ENCODE assay signal across 8 cellular contexts in genomic region chr19:17511724-17512573, GRCh38. TPM values are rescaled to one million over a fixed set of nuclear protein-coding genes. Genes with fewer than 3 reads are reported as not detected.
DNase-seq lines count a peak whose midpoint lies in the region; ATAC-seq and TF ChIP-seq lines count a peak whose summit lies in the region.

No MANE protein-coding gene starts in this region.

- H3K4me1 ChIP-seq in duodenal mucosa (ENCODE audit: control insufficient read depth in 1 of 2, insufficient read depth in 2 of 2, low read length in 2 of 2) (peaks cover 8 to 20% of the 10 kb centered on the region in 2 donors), lung (ENCODE audit: control insufficient read depth in 2 of 2, insufficient read depth in 2 of 2, low read length in 2 of 2) (peaks cover 0 to 10% of the 10 kb centered on the region in 2 donors)

- DNase-seq in AG20443 (ENCODE audit: low spot score) (peak; percentile 83), NCI-H69 (lab: John Stamatoyannopoulos, UW) (peak; percentile 85), lung (ENCODE audit: low spot score) (peak; percentile 86)
- peak; percentile 75 to 78 for DNase-seq in activated CD4-positive, alpha-beta T cell treated with anti-CD3 and anti-CD28 coated beads, Interleukin-2, amount 50 U/mL, for 4 hours
- peak; percentile 50 to 84 (median 69) for DNase-seq in stimulated activated CD4-positive, alpha-beta T cell treated with anti-CD3 and anti-CD28 coated beads, TNF-alpha, amount 100 ng/mL, for 24 hours (ENCODE audit: low read depth in 3 of 3)

- peak overlapping the region; percentile 72 to 97 for H3K9ac ChIP-seq in duodenal mucosa (ENCODE audit: low read depth in 1 of 2, low read length in 2 of 2)

- H3K9me3 ChIP-seq in duodenal mucosa (ENCODE audit: control insufficient read depth in 1 of 2, low read length in 2 of 2) (no peaks in the 10 kb centered on the region), lung (ENCODE audit: control insufficient read depth in 2 of 2, insufficient read depth in 1 of 2, low read length in 1 of 2) (peaks cover 0 to under 1% of the 10 kb centered on the region in 2 donors)

- 0 to 1% methylated on average over 74 to 82 of the region's 82 CpGs for WGBS in lung, 2 donors

- H3K36me3 ChIP-seq in duodenal mucosa (ENCODE audit: control insufficient read depth in 1 of 2, insufficient read depth in 2 of 2, low read length in 2 of 2) (peaks cover 0 to 7% of the 10 kb centered on the region in 2 donors), lung (ENCODE audit: control insufficient read depth in 2 of 2, insufficient read depth in 2 of 2, low read length in 2 of 2) (peaks cover 0 to 6% of the 10 kb centered on the region in 2 donors)

- TF ChIP-seq CTCF in lung (IDR thresholded peaks at IDR 0.05; ENCODE audit: control extremely low read depth, extremely low read depth): no peak

- no peaks in the 10 kb centered on the region for H3K27me3 ChIP-seq in duodenal mucosa (ENCODE audit: control insufficient read depth in 1 of 2, insufficient read depth in 2 of 2, low read length in 2 of 2)
- no peaks in the 10 kb centered on the region for H3K27me3 ChIP-seq in lung (ENCODE audit: control insufficient read depth, insufficient read depth)

- peak overlapping the region; percentile 80 to 91 for H3K4me3 ChIP-seq in duodenal mucosa (ENCODE audit: low read depth in 1 of 2, low read length in 2 of 2)
- H3K4me3 ChIP-seq in lung: peak overlapping the region; percentile 93

- peak overlapping the region; percentile 99 for H3K27ac ChIP-seq in duodenal mucosa (ENCODE audit: low read depth, low read length)
- H3K27ac ChIP-seq in lung (ENCODE audit: low read depth in 1 of 2, low read length in 1 of 2): peak overlapping the region; percentile 98 to 99

- peak; percentile 47 for ATAC-seq in GM18873 (IDR thresholded peaks at IDR 0.05; ENCODE audit: low FRiP score, unreplicated experiment)
- ATAC-seq in HG03135 (IDR thresholded peaks at IDR 0.05; ENCODE audit: unreplicated experiment): peak; percentile 54
- ATAC-seq in lung (ENCODE audit: insufficient read depth, low FRiP score): peak; percentile 82

RNA-seq across cellular contexts. Expression of gene PGLS, which starts 0.5 kb away (rescaled TPM):
- 100 to 1,000 TPM in 1 of 2 donors, 10 to 100 TPM in 1; 63.2 to 109 TPM for total RNA-seq in lung
- polyA plus RNA-seq in lung: 100 to 1,000 TPM; 107 to 122 TPM

RNA-seq across cellular contexts. Expression of gene SLC27A1, which starts 41.6 kb away (rescaled TPM):
- total RNA-seq in lung: 10 to 100 TPM; 25.4 to 26.9 TPM
- polyA plus RNA-seq in lung: 10 to 100 TPM; 12.2 to 15.8 TPM

RNA-seq across cellular contexts. Expression of gene COLGALT1, which starts 43.5 kb away (rescaled TPM):
- 100 to 1,000 TPM in 1 of 2 donors, 10 to 100 TPM in 1; 39.9 to 129 TPM for total RNA-seq in lung
- polyA plus RNA-seq in lung: 100 to 1,000 TPM in 1 of 2 donors, 10 to 100 TPM in 1; 63.3 to 107 TPM

RNA-seq across cellular contexts. Expression of gene NXNL1, which starts 51.2 kb away (rescaled TPM):
- not detected for total RNA-seq in lung
- polyA plus RNA-seq in lung: not detected

Comparison
In these comparisons a context has a peak if more than half of its experiments do, and no peak if none do; other contexts are left out.
1. Peak in every context shown above with its lines: DNase-seq, ATAC-seq, H3K4me3 ChIP-seq and H3K27ac ChIP-seq.